18 cellular contexts compared by ENCODE assay signal in genomic region chr2:109133746-109134145, GRCh38. TPM values are rescaled to one million over a fixed set of nuclear protein-coding genes. Genes with fewer than 3 reads are reported as not detected.
A peak's percentile ranks its signal among the peaks of the same experiment; 100 is the strongest.
DNase-seq lines count a peak whose midpoint lies in the region; ATAC-seq, FAIRE-seq and TF ChIP-seq lines count a peak whose summit lies in the region.
"Had no signal": no experiment of that assay in that cellular context is flagged by ENCODE, and none has a peak within 500 bp of the region (broad histone marks: within the 10 kb centered on the region; RNA-seq: fewer than 3 reads in every experiment).

No MANE protein-coding gene starts in this region.

- H3K4me3 ChIP-seq in BLaER1 treated with 17β-estradiol and CSF1 and Interleukin-3, amounts not matched to agents 10 nM and 100 nM = peak overlapping the region in 7 of 10 experiments; percentile 41 to 62 (median 52); a peak in 12 of 20 replicates
- H3K4me3 ChIP-seq in Loucy (ENCODE audit: low read length, poor library complexity, severe bottlenecking) (peak overlapping the region; percentile 52), neural progenitor cell (no peak overlapping the region), tibial nerve (no peak overlapping the region)
- H3K4me3 ChIP-seq: GM23248 had no signal

- FAIRE-seq in RCC 7860 (lab: Jason Lieb, UNC) = no peak
- FAIRE-seq: A204.1, D721Med had no signal

- DNase-seq in neural progenitor cell (ENCODE audit: low spot score) (no peak), tibial nerve (ENCODE audit: low spot score in 2 of 2) (no peak), RCC 7860 (ENCODE audit: low spot score) (no peak)
- DNase-seq: COR-L47, DND-41, GDM1, GM23248, H7 had no signal

- H3K9ac ChIP-seq in BLaER1 treated with 17β-estradiol and CSF1 and Interleukin-3, amounts not matched to agents 10 nM and 100 nM = peak overlapping the region in 9 of 11 experiments; percentile 41 to 74 (median 65); a peak in 15 of 22 replicates
- H3K9ac ChIP-seq in Loucy (ENCODE audit: low read depth, low read length, poor library complexity, severe bottlenecking) (peak overlapping the region; percentile 48), neural progenitor cell (no peak overlapping the region)
- H3K9ac ChIP-seq: GM23248 had no signal

- no peak for ATAC-seq in HG02798 (IDR thresholded peaks at IDR 0.05; ENCODE audit: poor library complexity, unreplicated experiment)
- ATAC-seq: CD8-positive, alpha-beta T cell had no signal

- H3F3A ChIP-seq in Loucy (ENCODE audit: low read depth) (peaks cover 6% of the 10 kb centered on the region; the same call in 1 of the 2 replicates), neural progenitor cell (ENCODE audit: low read depth) (peaks cover 9% of the 10 kb centered on the region)

- no peaks in the 10 kb centered on the region for H3K9me2 ChIP-seq in Loucy (replicated peaks; ENCODE audit: low read depth, low read length)

- H3K9me3 Mint-ChIP-seq in brain = peaks cover 0 to 4% (median 3%) of the 10 kb centered on the region in 5 experiments
- H3K9me3 Mint-ChIP-seq in neural progenitor cell = no peaks in the 10 kb centered on the region
- H3K9me3 Mint-ChIP-seq: CD8-positive, alpha-beta T cell; IgD-negative memory B cell had no signal

- H3K79me2 ChIP-seq in Loucy (ENCODE audit: insufficient read depth, low read length) (peaks cover 87% of the 10 kb centered on the region), neural progenitor cell (ENCODE audit: low read depth) (no peaks in the 10 kb centered on the region)

- no peak for TF ChIP-seq POLR2A in tibial nerve (IDR thresholded peaks at IDR 0.05)

- peak overlapping the region in 4 of 5 experiments; percentile 49 to 96 (median 86) for H3K27ac Mint-ChIP-seq in brain
- H3K27ac Mint-ChIP-seq in neural progenitor cell = no peak overlapping the region
- H3K27ac Mint-ChIP-seq: B cell; CD8-positive, alpha-beta T cell; IgD-negative memory B cell had no signal

- peak overlapping the region in 4 of 5 experiments; percentile 50 to 99 (median 80) for H3K4me3 Mint-ChIP-seq in brain
- peak overlapping the region; percentile 24 for H3K4me3 Mint-ChIP-seq in neural progenitor cell
- H3K4me3 Mint-ChIP-seq: B cell; CD14-positive monocyte; CD8-positive, alpha-beta T cell; IgD-negative memory B cell had no signal

- peak overlapping the region; percentile 87 to 97 (median 93) for H3K4me2 ChIP-seq in BLaER1 treated with 17β-estradiol and CSF1 and Interleukin-3, amounts not matched to agents 10 nM and 100 nM
- peak overlapping the region; percentile 80 for H3K4me2 ChIP-seq in Loucy (ENCODE audit: low read depth, low read length, poor library complexity, severe bottlenecking)
- no peak overlapping the region for H3K4me2 ChIP-seq in neural progenitor cell

- H2AFZ ChIP-seq in Loucy (ENCODE audit: low read length) (no peak overlapping the region), neural progenitor cell (replicated peaks) (no peak overlapping the region)
- H2AFZ ChIP-seq: GM23248 had no signal

- H3K27ac ChIP-seq in BLaER1 treated with 17β-estradiol and CSF1 and Interleukin-3, amounts not matched to agents 10 nM and 100 nM = peak overlapping the region in 7 of 11 experiments; percentile 69 to 76 (median 73); a peak in 15 of 22 replicates
- no peak overlapping the region for H3K27ac ChIP-seq in neural progenitor cell
- no peak overlapping the region for H3K27ac ChIP-seq in tibial nerve
- H3K27ac ChIP-seq: GM23248 had no signal

- WGBS in tibial nerve, 2 donors = 84 to 92% methylated on average over 3 of the region's 3 CpGs

- H3K27me3 ChIP-seq in BLaER1 treated with 17β-estradiol and CSF1 and Interleukin-3, amounts not matched to agents 10 nM and 100 nM = peaks cover 0 to 16% (median 0%) of the 10 kb centered on the region in 11 experiments; a peak in 5 of 22 replicates
- no peaks in the 10 kb centered on the region for H3K27me3 ChIP-seq in Loucy (ENCODE audit: insufficient read depth, low read length, poor library complexity, severe bottlenecking)
- peaks cover 68% of the 10 kb centered on the region for H3K27me3 ChIP-seq in neural progenitor cell
- H3K27me3 ChIP-seq in tibial nerve = no peaks in the 10 kb centered on the region

- H3K4me1 Mint-ChIP-seq in brain (peaks cover 88% of the 10 kb centered on the region), neural progenitor cell (peaks cover 68% of the 10 kb centered on the region)

- H4K20me1 ChIP-seq in BLaER1 treated with 17β-estradiol and CSF1 and Interleukin-3, amounts not matched to agents 10 nM and 100 nM = peaks cover 85 to 100% (median 98%) of the 10 kb centered on the region in 11 experiments; a peak in 21 of 22 replicates
- H4K20me1 ChIP-seq in Loucy (ENCODE audit: insufficient read depth, low read length, poor library complexity, severe bottlenecking) (peaks cover 12% of the 10 kb centered on the region), neural progenitor cell (ENCODE audit: low read depth) (peaks cover 29% of the 10 kb centered on the region)

- H3K36me3 Mint-ChIP-seq in brain (peaks cover 3% of the 10 kb centered on the region), neural progenitor cell (no peaks in the 10 kb centered on the region)

- no peak for TF ChIP-seq EP300 in tibial nerve (IDR thresholded peaks at IDR 0.05)

- H3K27me3 Mint-ChIP-seq in brain (peaks cover 17% of the 10 kb centered on the region), neural progenitor cell (ENCODE audit: insufficient read depth, low read depth) (peaks cover 13% of the 10 kb centered on the region)

- peaks cover 0 to 10% (median 0%) of the 10 kb centered on the region in 11 experiments; a peak in 2 of 22 replicates for H3K36me3 ChIP-seq in BLaER1 treated with 17β-estradiol and CSF1 and Interleukin-3, amounts not matched to agents 10 nM and 100 nM
- H3K36me3 ChIP-seq in Loucy (ENCODE audit: insufficient read depth, low read length) (no peaks in the 10 kb centered on the region), neural progenitor cell (no peaks in the 10 kb centered on the region), tibial nerve (no peaks in the 10 kb centered on the region)

- TF ChIP-seq CTCF in Loucy (conservative IDR thresholded peaks at IDR 0.05; ENCODE audit: low read length) = no peak
- no peak for TF ChIP-seq CTCF in brain (conservative IDR thresholded peaks at IDR 0.05)
- no peak for TF ChIP-seq CTCF in neural progenitor cell (IDR thresholded peaks at IDR 0.05)
- TF ChIP-seq CTCF in tibial nerve (IDR thresholded peaks at IDR 0.05) = no peak

- peaks cover 78 to 88% (median 81%) of the 10 kb centered on the region in 10 experiments for H3K4me1 ChIP-seq in BLaER1 treated with 17β-estradiol and CSF1 and Interleukin-3, amounts not matched to agents 10 nM and 100 nM
- H3K4me1 ChIP-seq in Loucy (ENCODE audit: insufficient read depth, low read length, poor library complexity, severe bottlenecking) (peaks cover 84% of the 10 kb centered on the region), neural progenitor cell (peaks cover 34% of the 10 kb centered on the region), tibial nerve (peaks cover 0 to 23% (median 0%) of the 10 kb centered on the region in 4 donors)

- no peaks in the 10 kb centered on the region for H3K9me3 ChIP-seq in BLaER1 treated with 17β-estradiol and CSF1 and Interleukin-3, amounts not matched to agents 10 nM and 100 nM (replicated peaks in 1 of 11)
- no peaks in the 10 kb centered on the region for H3K9me3 ChIP-seq in Loucy (ENCODE audit: insufficient read depth, low read depth, low read length)
- H3K9me3 ChIP-seq in neural progenitor cell (ENCODE audit: low read depth) = no peaks in the 10 kb centered on the region
- no peaks in the 10 kb centered on the region for H3K9me3 ChIP-seq in tibial nerve

RNA-seq across cellular contexts. Expression of gene SH3RF3, which starts 4.7 kb away (rescaled TPM):
- polyA plus RNA-seq in brain (ENCODE audit: insufficient read depth, low read depth, low replicate concordance) = 2.3 TPM
- total RNA-seq in neural progenitor cell (ENCODE audit: low replicate concordance) = 0.28 TPM in 2 replicates
- 10 to 100 TPM in 2 of 4 donors, 1 to 10 TPM in 2; 6.9 to 18.0 (median 11.4) TPM for total RNA-seq in tibial nerve
- polyA plus RNA-seq: IgD-negative memory B cell had no signal

Comparison
In these comparisons a context has a peak if more than half of its experiments do, and no peak if none do; other contexts are left out.
1. H3K27ac ChIP-seq: peak in BLaER1 treated with 17β-estradiol and CSF1 and Interleukin-3, amounts not matched to agents 10 nM and 100 nM (7 of 11); none in neural progenitor cell (single experiment) and tibial nerve (0 of 4).
2. H3K4me3 ChIP-seq: peak in BLaER1 treated with 17β-estradiol and CSF1 and Interleukin-3, amounts not matched to agents 10 nM and 100 nM (7 of 10) and Loucy (single experiment); none in neural progenitor cell (single experiment) and tibial nerve (0 of 4).